ENCODE assay signal across 21 cellular contexts in genomic region chr20:8720089-8720488, GRCh38.
DNase-seq lines count a peak whose midpoint lies in the region; ATAC-seq and TF ChIP-seq lines count a peak whose summit lies in the region.
"Had no signal": no experiment of that assay in that cellular context is flagged by ENCODE, and none has a peak within 500 bp of the region (broad histone marks: within the 10 kb centered on the region; RNA-seq: fewer than 3 reads in every experiment).

No MANE protein-coding gene starts in this region.

- peaks cover 3% of the 10 kb centered on the region for H3K4me1 ChIP-seq in left ventricle myocardium inferior
- H3K4me1 ChIP-seq: Caco-2, vagina had no signal

- H3K9me3 ChIP-seq in left ventricle myocardium inferior (replicated peaks) = peaks cover 6% of the 10 kb centered on the region
- H3K9me3 ChIP-seq: Caco-2, vagina had no signal

- H3K4me3 ChIP-seq in left ventricle myocardium inferior = no peak overlapping the region
- H3K4me3 ChIP-seq in fibroblast of villous mesenchyme (ENCODE audit: low read depth, low read length) = no peak overlapping the region
- H3K4me3 ChIP-seq: dorsolateral prefrontal cortex, GM23338, hepatocyte, vagina had no signal

- no peaks in the 10 kb centered on the region for H3K27me3 ChIP-seq in left ventricle myocardium inferior (ENCODE audit: low read depth)
- H3K27me3 ChIP-seq: hepatocyte, vagina had no signal

- no peak for TF ChIP-seq CTCF in left ventricle myocardium inferior (IDR thresholded peaks at IDR 0.05; ENCODE audit: borderline replicate concordance)
- no peak for TF ChIP-seq CTCF in fibroblast of villous mesenchyme (IDR thresholded peaks at IDR 0.05; ENCODE audit: insufficient read depth, low read depth, low read length)

- DNase-seq in Right ventricle myocardium inferior (ENCODE audit: missing footprints) = no peak
- no peak for DNase-seq in left ventricle myocardium inferior
- peak; percentile 12 for DNase-seq in NCI-H460 (ENCODE audit: extremely low read depth, low read depth)
- DNase-seq in fibroblast of villous mesenchyme (ENCODE audit: low read depth) = peak; percentile 65
- peak; percentile 41 for DNase-seq in superior temporal gyrus (ENCODE audit: extremely low spot score)
- no peak for DNase-seq in stimulated activated CD8-positive, alpha-beta memory T cell treated with anti-CD3 and anti-CD28 coated beads, Interleukin-4, amount 100 ng/mL, for 48 hours
- no peak for DNase-seq in ACHN
- DNase-seq: activated CD4-positive, alpha-beta memory T cell treated with anti-CD3 and anti-CD28 coated beads, Interleukin-2, amount 10 ng/mL, durations not matched to agents 7 days and 5 days; activated T-cell treated with anti-CD3 and anti-CD28 coated beads, Interleukin-2, amount 50 U/mL, for 24 hours; Caco-2; dorsolateral prefrontal cortex; erythroblast; KBM-7; kidney glomerular epithelial cell; NCI-H1048; SHP77 treated with DMSO at 0.1 percent for 48 hours; WERI-Rb-1 had no signal

- in situ Hi-C loops in ACHN (cut with HindIII; ENCODE audit: low pct_ligation_motif_present, low pct_unique_long_range_greater_than_20kb, low sequenced_read_pairs) = loop anchor here (25.0 kb wide), 1 partner anchor 583 kb away; the partner anchor contains the start of gene PLCB1

- ATAC-seq in Right ventricle myocardium inferior (peak; percentile 57), HG02571 (IDR thresholded peaks at IDR 0.05; ENCODE audit: unreplicated experiment) (no peak)
- ATAC-seq: GM23338 had no signal

- no peaks in the 10 kb centered on the region for H3K36me3 ChIP-seq in left ventricle myocardium inferior
- H3K36me3 ChIP-seq: vagina, WERI-Rb-1 had no signal

- no peak overlapping the region for H3K27ac ChIP-seq in left ventricle myocardium inferior (replicated peaks)
- H3K27ac ChIP-seq: hepatocyte, vagina, WERI-Rb-1 had no signal

- intact Hi-C loops in Right ventricle myocardium inferior (cut with DNase I) = loop anchor here (5.0 kb wide), 2 partner anchors 333 to 783 kb away; no protein-coding TSS in a partner anchor
- intact Hi-C loops in left ventricle myocardium inferior (cut with micrococcal nuclease) = loop anchor here (5.0 kb wide), 3 partner anchors 588 to 778 kb away; partner anchors contain the start of genes HAO1 and PLCB1

Comparison
In these comparisons a context has a peak if more than half of its experiments do, and no peak if none do; other contexts are left out.
1. DNase-seq: peak in NCI-H460 (single experiment), fibroblast of villous mesenchyme (single experiment) and superior temporal gyrus (single experiment); none in Right ventricle myocardium inferior (single experiment), left ventricle myocardium inferior (single experiment), stimulated activated CD8-positive, alpha-beta memory T cell treated with anti-CD3 and anti-CD28 coated beads, Interleukin-4, amount 100 ng/mL, for 48 hours (single experiment) and ACHN (single experiment).